8 cellular contexts compared by ENCODE assay signal in the genomic region with DNA sequence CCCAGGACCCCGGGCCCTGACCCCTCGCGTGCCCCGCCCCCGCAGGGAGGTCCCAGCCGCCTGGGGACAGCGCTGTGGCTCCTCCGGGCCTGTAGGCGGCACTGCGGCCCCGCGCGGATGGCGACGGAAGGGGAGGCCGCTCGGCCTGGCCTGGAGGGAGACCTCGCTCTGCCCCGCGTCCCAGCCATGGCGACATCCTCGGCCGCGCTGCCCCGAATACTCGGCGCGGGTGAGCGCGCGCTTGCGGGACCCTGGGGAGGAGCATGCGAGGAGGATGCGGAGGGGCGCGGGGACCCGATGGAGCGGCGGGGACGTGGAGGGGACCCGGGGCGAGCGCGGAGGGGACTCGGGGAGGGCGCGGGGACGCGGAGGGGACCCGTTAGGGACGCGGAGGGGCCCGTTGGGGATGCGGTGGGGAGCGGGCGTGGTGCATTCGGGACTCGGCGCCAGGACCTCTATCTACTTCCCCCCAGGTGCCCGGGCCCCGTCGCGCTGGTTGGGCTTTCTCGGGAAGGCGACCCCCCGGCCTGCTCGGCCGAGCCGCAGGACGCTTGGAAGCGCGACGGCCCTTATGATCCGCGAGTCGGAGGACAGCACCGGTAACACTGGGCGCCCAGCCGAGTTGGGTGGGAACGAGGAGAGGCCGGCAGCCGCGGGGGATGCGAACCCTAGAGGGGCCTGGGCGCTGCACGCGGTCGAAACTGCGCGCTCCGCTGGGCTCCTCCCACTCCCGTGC. TPM values are rescaled to one million over a fixed set of nuclear protein-coding genes. Genes with fewer than 3 reads are reported as not detected.
DNase-seq lines count a peak whose midpoint lies in the region; ATAC-seq and TF ChIP-seq lines count a peak whose summit lies in the region.

A gene (plus strand): TSS at position 158 of the 736 bp plus-strand sequence. CDS start 29 bp downstream, at position 187.

- peaks cover 14% of the 10 kb centered on the region for H3K36me3 ChIP-seq in rectal smooth muscle tissue (ENCODE audit: control insufficient read depth, insufficient read depth, low read length)
- peaks cover 0 to 24% of the 10 kb centered on the region in 2 donors for H3K36me3 ChIP-seq in vagina

- H3K9me3 ChIP-seq in right cardiac atrium (ENCODE audit: control insufficient read depth, low read length) (no peaks in the 10 kb centered on the region), vagina (no peaks in the 10 kb centered on the region)

- intact Hi-C loops in right cardiac atrium (cut with DNase I) (no loop called here), vagina (cut with DNase I) (no loop called here)

- peak within 1 kb of the TSS; percentile 67 for H3K9ac ChIP-seq in rectal smooth muscle tissue (ENCODE audit: low read length)

- peak; percentile 62 to 87 (median 77) for TF ChIP-seq CTCF in vagina (IDR thresholded peaks at IDR 0.05)

- CTCF ChIA-PET in HEK293T (lab: Yijun Ruan, JAX), result no interaction called here

- TF ChIP-seq POLR2A in vagina (IDR thresholded peaks at IDR 0.05), result peak in 1 of 2 donors; percentile 17

- WGBS in right cardiac atrium, result under 1% methylated on average over 91 of the region's 92 CpGs

- H3K4me1 ChIP-seq in right cardiac atrium (ENCODE audit: control insufficient read depth, insufficient read depth, low read length), result no peaks in the 10 kb centered on the region
- H3K4me1 ChIP-seq in rectal smooth muscle tissue (ENCODE audit: control insufficient read depth, insufficient read depth, low read length), result peaks cover 8% of the 10 kb centered on the region
- H3K4me1 ChIP-seq in vagina, result peaks cover 24% of the 10 kb centered on the region

- DNase-seq in HEK293T (ENCODE audit: extremely low spot score) (peak; percentile 90), NAMALWA (ENCODE audit: low spot score) (peak; percentile 89), T-helper 2 cell (peak; percentile 66 to 90 (median 76)), right cardiac atrium (peak; percentile 90 to 96 (median 96)), vagina (ENCODE audit: extremely low spot score in 2 of 2) (no peak)

- H3K27me3 ChIP-seq in right cardiac atrium (ENCODE audit: control insufficient read depth, insufficient read depth) (no peaks in the 10 kb centered on the region), rectal smooth muscle tissue (ENCODE audit: control insufficient read depth, insufficient read depth, low read length) (no peaks in the 10 kb centered on the region), vagina (no peaks in the 10 kb centered on the region)

- ATAC-seq in right cardiac atrium, result peak; percentile 97 to 98

- H3K27ac ChIP-seq in angular gyrus (ENCODE audit: low read depth, low read length) (peak within 1 kb of the TSS; percentile 44), right cardiac atrium (ENCODE audit: low read length) (peak within 1 kb of the TSS; percentile 16), rectal smooth muscle tissue (ENCODE audit: low read depth, low read length) (peak within 1 kb of the TSS; percentile 75), vagina (peak within 1 kb of the TSS; percentile 81)

- H3K4me3 ChIP-seq in GM08714 (ENCODE audit: low read length) (peak within 1 kb of the TSS; percentile 87), right cardiac atrium (ENCODE audit: low read length) (peak within 1 kb of the TSS; percentile 71), rectal smooth muscle tissue (ENCODE audit: low read length) (peak within 1 kb of the TSS; percentile 75), vagina (peak within 1 kb of the TSS; percentile 83 to 98)

- POLR2A ChIA-PET in HEK293T (lab: Yijun Ruan, JAX), result interaction anchor here (1.5 kb wide), 1 partner anchor 10 kb away, joined by 4 read pairs; no protein-coding TSS in a partner anchor

TF ChIP-seq in HEK293T, 16 proteins besides CTCF, POLR2A, EP300 and RAD21:
- TF ChIP-seq BHLHE40 (IDR thresholded peaks at IDR 0.05; ENCODE audit: borderline replicate concordance), result no peak
- TF ChIP-seq, protein P1, sequence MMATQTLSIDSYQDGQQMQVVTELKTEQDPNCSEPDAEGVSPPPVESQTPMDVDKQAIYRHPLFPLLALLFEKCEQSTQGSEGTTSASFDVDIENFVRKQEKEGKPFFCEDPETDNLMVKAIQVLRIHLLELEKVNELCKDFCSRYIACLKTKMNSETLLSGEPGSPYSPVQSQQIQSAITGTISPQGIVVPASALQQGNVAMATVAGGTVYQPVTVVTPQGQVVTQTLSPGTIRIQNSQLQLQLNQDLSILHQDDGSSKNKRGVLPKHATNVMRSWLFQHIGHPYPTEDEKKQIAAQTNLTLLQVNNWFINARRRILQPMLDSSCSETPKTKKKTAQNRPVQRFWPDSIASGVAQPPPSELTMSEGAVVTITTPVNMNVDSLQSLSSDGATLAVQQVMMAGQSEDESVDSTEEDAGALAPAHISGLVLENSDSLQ (IDR thresholded peaks at IDR 0.05), result no peak
- TF ChIP-seq L3MBTL2 (conservative IDR thresholded peaks at IDR 0.05), result peak; percentile 49
- TF ChIP-seq CTBP1 (IDR thresholded peaks at IDR 0.05; ENCODE audit: borderline replicate concordance), result no peak
- no peak; the same call in 1 of the 2 replicates for TF ChIP-seq NFRKB (IDR thresholded peaks at IDR 0.05)
- TF ChIP-seq SUZ12 (IDR thresholded peaks at IDR 0.05), result no peak
- no peak for TF ChIP-seq FOXK2 (IDR thresholded peaks at IDR 0.05)
- TF ChIP-seq ARNT (IDR thresholded peaks at IDR 0.05), result no peak

RNA-seq across cellular contexts. Expression of the gene that starts here (rescaled TPM):
- total RNA-seq in right cardiac atrium (10 to 100 TPM; 27.1 to 39.5 (median 37.8) TPM), vagina (50.1 TPM)
- polyA plus RNA-seq in right cardiac atrium, result 48.9 TPM

Comparison
In these comparisons a context has a peak if more than half of its experiments do, and no peak if none do; other contexts are left out.
1. DNase-seq: peak in HEK293T (single experiment), NAMALWA (single experiment), T-helper 2 cell (5 of 5) and right cardiac atrium (3 of 3); none in vagina (0 of 2).
2. H3K27ac ChIP-seq: peak in every context shown above with its lines; median percentile 81 in vagina; 75 in rectal smooth muscle tissue; 44 in angular gyrus; 16 in right cardiac atrium.
3. Peak in every context shown above with its lines, with median percentiles within 50 percentile points of each other: H3K4me3 ChIP-seq.